Comparison of ENCODE assay signal across 1 cellular context in genomic region chr15:64334530-64334929, GRCh38.
TF ChIP-seq lines count a peak whose summit lies in the region.

No MANE protein-coding gene starts in this region.

TF ChIP-seq in K562, 482 proteins besides CTCF, POLR2A, EP300 and RAD21:
- TF ChIP-seq, protein P1, sequence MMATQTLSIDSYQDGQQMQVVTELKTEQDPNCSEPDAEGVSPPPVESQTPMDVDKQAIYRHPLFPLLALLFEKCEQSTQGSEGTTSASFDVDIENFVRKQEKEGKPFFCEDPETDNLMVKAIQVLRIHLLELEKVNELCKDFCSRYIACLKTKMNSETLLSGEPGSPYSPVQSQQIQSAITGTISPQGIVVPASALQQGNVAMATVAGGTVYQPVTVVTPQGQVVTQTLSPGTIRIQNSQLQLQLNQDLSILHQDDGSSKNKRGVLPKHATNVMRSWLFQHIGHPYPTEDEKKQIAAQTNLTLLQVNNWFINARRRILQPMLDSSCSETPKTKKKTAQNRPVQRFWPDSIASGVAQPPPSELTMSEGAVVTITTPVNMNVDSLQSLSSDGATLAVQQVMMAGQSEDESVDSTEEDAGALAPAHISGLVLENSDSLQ (IDR thresholded peaks at IDR 0.05) = peak; percentile 60
- TF ChIP-seq PYGO2 (tag; IDR thresholded peaks at IDR 0.05) (no peak), SMARCA5 (IDR thresholded peaks at IDR 0.05) (no peak), ZBTB9 (CRISPR knock-in tag; IDR thresholded peaks at IDR 0.05) (no peak), ZNF318 (IDR thresholded peaks at IDR 0.05; ENCODE audit: borderline replicate concordance in 1 of 2, low read depth in 1 of 2) (no peak), CREB3 (tag; conservative IDR thresholded peaks at IDR 0.05; ENCODE audit: low read depth) (no peak), KLF6 (CRISPR knock-in tag; IDR thresholded peaks at IDR 0.05; ENCODE audit: borderline replicate concordance) (no peak), CSDE1 (IDR thresholded peaks at IDR 0.05) (no peak), ZNF584 (CRISPR knock-in tag; IDR thresholded peaks at IDR 0.05; ENCODE audit: low read depth) (no peak), NR2C1 (IDR thresholded peaks at IDR 0.05) (no peak), NR2C1 (tag; IDR thresholded peaks at IDR 0.05) (no peak), ERF (CRISPR knock-in tag; IDR thresholded peaks at IDR 0.05) (no peak), POLR2AphosphoS2 (IDR thresholded peaks at IDR 0.05; ENCODE audit: low read length) (no peak), TSC22D4 (tag; IDR thresholded peaks at IDR 0.05) (no peak), ZNF407 (IDR thresholded peaks at IDR 0.05; ENCODE audit: low read depth) (no peak), POLR2G (IDR thresholded peaks at IDR 0.05; ENCODE audit: low read depth, low read length) (no peak), DDX20 (tag; IDR thresholded peaks at IDR 0.05; ENCODE audit: low read depth) (no peak), BHLHE40 (IDR thresholded peaks at IDR 0.05; ENCODE audit: low read length) (peak; percentile 59)
- TF ChIP-seq, protein P2, sequence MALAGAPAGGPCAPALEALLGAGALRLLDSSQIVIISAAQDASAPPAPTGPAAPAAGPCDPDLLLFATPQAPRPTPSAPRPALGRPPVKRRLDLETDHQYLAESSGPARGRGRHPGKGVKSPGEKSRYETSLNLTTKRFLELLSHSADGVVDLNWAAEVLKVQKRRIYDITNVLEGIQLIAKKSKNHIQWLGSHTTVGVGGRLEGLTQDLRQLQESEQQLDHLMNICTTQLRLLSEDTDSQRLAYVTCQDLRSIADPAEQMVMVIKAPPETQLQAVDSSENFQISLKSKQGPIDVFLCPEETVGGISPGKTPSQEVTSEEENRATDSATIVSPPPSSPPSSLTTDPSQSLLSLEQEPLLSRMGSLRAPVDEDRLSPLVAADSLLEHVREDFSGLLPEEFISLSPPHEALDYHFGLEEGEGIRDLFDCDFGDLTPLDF (CRISPR knock-in tag; IDR thresholded peaks at IDR 0.05) = no peak
